10 cellular contexts compared by ENCODE assay signal in genomic region chr9:136411358-136411757, GRCh38. TPM values are rescaled to one million over a fixed set of nuclear protein-coding genes. Genes with fewer than 3 reads are reported as not detected.
A peak's percentile ranks its signal among the peaks of the same experiment; 100 is the strongest.
DNase-seq lines count a peak whose midpoint lies in the region; ATAC-seq, FAIRE-seq and TF ChIP-seq lines count a peak whose summit lies in the region.
"Had no signal": no experiment of that assay in that cellular context is flagged by ENCODE, and none has a peak within 500 bp of the region (broad histone marks: within the 10 kb centered on the region; RNA-seq: fewer than 3 reads in every experiment).

No MANE protein-coding gene starts in this region.

- H3K27me3 ChIP-seq in CD4-positive, alpha-beta T cell (ENCODE audit: control insufficient read depth, insufficient read depth, low read length): no peaks in the 10 kb centered on the region
- H3K27me3 ChIP-seq in OCI-LY3 (ENCODE audit: low read depth, low read length) (no peaks in the 10 kb centered on the region), endothelial cell of umbilical vein (ENCODE audit: control insufficient read depth in 2 of 2, insufficient read depth in 2 of 2, low read length in 2 of 2) (no peaks in the 10 kb centered on the region), osteoblast (ENCODE audit: insufficient read depth, low read length) (no peaks in the 10 kb centered on the region)

- no peaks in the 10 kb centered on the region for H3K27me3 Mint-ChIP-seq in CD4-positive, alpha-beta T cell

- TF ChIP-seq CTCF in CD4-positive, alpha-beta T cell (IDR thresholded peaks at IDR 0.05): no peak
- no peak for TF ChIP-seq CTCF in OCI-LY3 (IDR thresholded peaks at IDR 0.05; ENCODE audit: low read depth, low read length)
- TF ChIP-seq CTCF in endothelial cell of umbilical vein (IDR thresholded peaks at IDR 0.05; ENCODE audit: extremely low read depth in 1 of 2, insufficient read depth in 1 of 2, low read depth in 1 of 2, low read length in 2 of 2): no peak
- no peak for TF ChIP-seq CTCF in osteoblast (IDR thresholded peaks at IDR 0.05; ENCODE audit: extremely low read depth, low read depth, low read length)

- H3K27ac Mint-ChIP-seq in CD4-positive, alpha-beta T cell: peak overlapping the region; percentile 91

- intact Hi-C loops in CD4-positive, alpha-beta T cell (cut with DNase I, micrococcal nuclease): loop anchor here in 1 of 2 experiments (2.0 kb wide), 2 partner anchors 27 to 317 kb away; partner anchors contain the start of gene INPP5E
- intact Hi-C loops in endothelial cell of umbilical vein (cut with micrococcal nuclease): loop anchor here (2.0 kb wide), 1 partner anchor 27 kb away; the partner anchor contains the start of gene INPP5E

- H4K20me1 ChIP-seq in OCI-LY3 (ENCODE audit: insufficient read depth, low read length): peaks cover 12% of the 10 kb centered on the region
- H4K20me1 ChIP-seq in endothelial cell of umbilical vein (replicated peaks; ENCODE audit: control insufficient read depth, extremely low read depth, insufficient read depth, low read length): no peaks in the 10 kb centered on the region
- H4K20me1 ChIP-seq in osteoblast (ENCODE audit: insufficient read depth, low read length): peaks cover 40% of the 10 kb centered on the region

- H3K4me2 ChIP-seq in OCI-LY3 (ENCODE audit: low read length): peak overlapping the region; percentile 98
- H3K4me2 ChIP-seq in endothelial cell of umbilical vein (ENCODE audit: insufficient read depth, low read length): peak overlapping the region; percentile 68
- H3K4me2 ChIP-seq in osteoblast (ENCODE audit: insufficient read depth, low read length): peak overlapping the region; percentile 99

- H3K9me3 Mint-ChIP-seq in CD4-positive, alpha-beta T cell: no peaks in the 10 kb centered on the region

- CTCF ChIA-PET in CD4-positive, alpha-beta T cell (lab: Charles Lee): interaction anchor here (1.0 kb wide), 1 partner anchor 48 kb away, joined by 3 read pairs; the partner anchor contains the start of gene DNLZ
- CTCF ChIA-PET in endothelial cell of umbilical vein (lab: Charles Lee): no interaction called here

- peaks cover 39% of the 10 kb centered on the region for H3K4me1 Mint-ChIP-seq in CD4-positive, alpha-beta T cell (ENCODE audit: low read depth)

- BruUV-seq in endothelial cell of umbilical vein (replicated peaks; lab: Mats Ljungman, UMichigan): no TSS peak

- H3K4me1 ChIP-seq in OCI-LY3 (ENCODE audit: low read length): peaks cover 26% of the 10 kb centered on the region
- peaks cover 20% of the 10 kb centered on the region for H3K4me1 ChIP-seq in endothelial cell of umbilical vein (ENCODE audit: control insufficient read depth, extremely low read depth, insufficient read depth, low read length)
- H3K4me1 ChIP-seq in osteoblast (ENCODE audit: insufficient read depth, low read length): peaks cover 20% of the 10 kb centered on the region

- H3K9ac ChIP-seq in OCI-LY3 (ENCODE audit: low read length) (peak overlapping the region; percentile 86), endothelial cell of umbilical vein (replicated peaks; ENCODE audit: extremely low read depth, insufficient read depth, low read length) (peak overlapping the region; percentile 76)

- H3K27ac ChIP-seq in CD4-positive, alpha-beta T cell (ENCODE audit: low read depth, low read length): peak overlapping the region; percentile 87
- no peak overlapping the region for H3K27ac ChIP-seq in OCI-LY3 (ENCODE audit: low read length)
- peak overlapping the region; percentile 44 for H3K27ac ChIP-seq in endothelial cell of umbilical vein (ENCODE audit: insufficient read depth, low read depth, low read length)
- H3K27ac ChIP-seq in osteoblast (ENCODE audit: low read depth, low read length): peak overlapping the region; percentile 96

- no peaks in the 10 kb centered on the region for H3K9me3 ChIP-seq in CD4-positive, alpha-beta T cell (ENCODE audit: control insufficient read depth, low read length)
- H3K9me3 ChIP-seq in OCI-LY3 (ENCODE audit: insufficient read depth, low read length) (no peaks in the 10 kb centered on the region), endothelial cell of umbilical vein (replicated peaks; ENCODE audit: control insufficient read depth, insufficient read depth, low read length) (no peaks in the 10 kb centered on the region), osteoblast (ENCODE audit: low read depth, low read length) (no peaks in the 10 kb centered on the region)

- H3K36me3 ChIP-seq in OCI-LY3 (replicated peaks; ENCODE audit: low read depth, low read length): peaks cover 52% of the 10 kb centered on the region
- H3K36me3 ChIP-seq in endothelial cell of umbilical vein (ENCODE audit: control insufficient read depth in 2 of 2, extremely low read depth in 1 of 2, insufficient read depth in 2 of 2, low read length in 2 of 2): peaks cover 6 to 32% of the 10 kb centered on the region in 2 experiments
- peaks cover 53% of the 10 kb centered on the region for H3K36me3 ChIP-seq in osteoblast (ENCODE audit: insufficient read depth, low read length)

- H3K36me3 Mint-ChIP-seq in CD4-positive, alpha-beta T cell (ENCODE audit: low read depth): peaks cover 81% of the 10 kb centered on the region

- no peaks in the 10 kb centered on the region for H3K9me1 ChIP-seq in endothelial cell of umbilical vein (replicated peaks; ENCODE audit: control insufficient read depth, extremely low read depth, insufficient read depth, low read length)

- POLR2A ChIA-PET in CD4-positive, alpha-beta T cell (lab: Charles Lee): no interaction called here
- POLR2A ChIA-PET in endothelial cell of umbilical vein (lab: Charles Lee): no interaction called here

- dilution Hi-C loops in endothelial cell of umbilical vein (cut with MboI; ENCODE audit: extremely low pct_ligation_motif_present, low sequenced_read_pairs): no loop called here

- H3K4me3 ChIP-seq in OCI-LY3 (ENCODE audit: low read length) (peak overlapping the region; percentile 99), endothelial cell of umbilical vein (replicated peaks in 1 of 3; ENCODE audit: insufficient read depth in 1 of 3, low read depth in 1 of 3, low read length in 3 of 3) (peak overlapping the region; percentile 42 to 78 (median 63)), osteoblast (ENCODE audit: insufficient read depth, low read length) (peak overlapping the region; percentile 97)

- H3K4me3 Mint-ChIP-seq in CD4-positive, alpha-beta T cell: peak overlapping the region; percentile 91

- H2AFZ ChIP-seq in OCI-LY3 (ENCODE audit: low read depth, low read length) (no peak overlapping the region), endothelial cell of umbilical vein (ENCODE audit: low read depth, low read length) (no peak overlapping the region), osteoblast (ENCODE audit: low read length) (no peak overlapping the region)

- no peak for TF ChIP-seq POLR2A in endothelial cell of umbilical vein (IDR thresholded peaks at IDR 0.05; ENCODE audit: low read depth, low read length)

- peaks cover 75% of the 10 kb centered on the region for H3K79me2 ChIP-seq in OCI-LY3 (ENCODE audit: low read length)
- peaks cover 43% of the 10 kb centered on the region for H3K79me2 ChIP-seq in endothelial cell of umbilical vein (ENCODE audit: control insufficient read depth, insufficient read depth, low read length)
- peaks cover 77% of the 10 kb centered on the region for H3K79me2 ChIP-seq in osteoblast (ENCODE audit: insufficient read depth, low read length)

- no peak for ATAC-seq in CD4-positive, alpha-beta T cell (ENCODE audit: poor library complexity)
- ATAC-seq in HG03520 (IDR thresholded peaks at IDR 0.05; ENCODE audit: unreplicated experiment): no peak
- no peak for ATAC-seq in GM21717 (IDR thresholded peaks at IDR 0.05; ENCODE audit: unreplicated experiment)

- DNase-seq in CD4-positive, alpha-beta T cell: no peak
- DNase-seq in endothelial cell of umbilical vein (ENCODE audit: low read depth, low spot score) (no peak), osteoblast (ENCODE audit: insufficient read length, low spot score, missing footprints) (no peak), CD1c-positive myeloid dendritic cell (ENCODE audit: extremely low spot score) (no peak), NCI-H2081 treated with DMSO at 0.1 percent for 48 hours (lab: John Stamatoyannopoulos, UW) (no peak)
- DNase-seq: hippocampal formation, NCI-H774 had no signal

- FAIRE-seq in endothelial cell of umbilical vein (lab: Jason Lieb, UNC): no peak

RNA-seq across cellular contexts. Expression of gene PMPCA, which starts 0.9 kb away (rescaled TPM):
- total RNA-seq in CD4-positive, alpha-beta T cell: 100 to 1,000 TPM; 107 to 109 TPM
- total RNA-seq in endothelial cell of umbilical vein (75.3 and 77.2 TPM in 2 replicates), osteoblast (36.8 and 39.1 TPM in 2 replicates)
- polyA plus RNA-seq in endothelial cell of umbilical vein: 66.7 and 69.0 TPM in 2 replicates
- 50.3 and 55.1 TPM in 2 replicates for polyA plus RNA-seq in endothelial cell of umbilical vein (2011; cell fraction: cytosol; rRNA removed)
- polyA plus RNA-seq in endothelial cell of umbilical vein (2011; cell fraction: nucleus; rRNA removed): 152 and 169 TPM in 2 replicates
- 108 and 119 TPM in 2 replicates for polyA plus RNA-seq in endothelial cell of umbilical vein (2012)
- 43.2 and 43.6 TPM in 2 replicates for polyA minus RNA-seq in endothelial cell of umbilical vein
- polyA minus RNA-seq in endothelial cell of umbilical vein (2011; cell fraction: cytosol; rRNA and poly(A)+ RNA removed): 43.1 TPM
- 31.3 and 33.9 TPM in 2 replicates for polyA minus RNA-seq in endothelial cell of umbilical vein (2011; cell fraction: nucleus; rRNA and poly(A)+ RNA removed)

RNA-seq across cellular contexts. Expression of gene ENTR1, which starts 0.9 kb away (rescaled TPM):
- 10 to 100 TPM; 37.7 to 43.2 TPM for total RNA-seq in CD4-positive, alpha-beta T cell
- 47.3 and 61.6 TPM in 2 replicates for total RNA-seq in endothelial cell of umbilical vein
- polyA plus RNA-seq in endothelial cell of umbilical vein: 32.4 and 36.0 TPM in 2 replicates
- polyA plus RNA-seq in endothelial cell of umbilical vein (2011; cell fraction: cytosol; rRNA removed): 29.4 and 31.9 TPM in 2 replicates
- polyA plus RNA-seq in endothelial cell of umbilical vein (2011; cell fraction: nucleus; rRNA removed): 117 TPM in 2 replicates
- 50.2 and 50.6 TPM in 2 replicates for polyA plus RNA-seq in endothelial cell of umbilical vein (2012)
- polyA minus RNA-seq in endothelial cell of umbilical vein: 18.1 and 23.9 TPM in 2 replicates
- polyA minus RNA-seq in endothelial cell of umbilical vein (2011; cell fraction: cytosol; rRNA and poly(A)+ RNA removed): 64.9 TPM
- 26.6 and 39.5 TPM in 2 replicates for polyA minus RNA-seq in endothelial cell of umbilical vein (2011; cell fraction: nucleus; rRNA and poly(A)+ RNA removed)
- 37.4 and 40.2 TPM in 2 replicates for total RNA-seq in osteoblast

RNA-seq across cellular contexts. Expression of gene SNAPC4, which starts 11.4 kb away (rescaled TPM):
- 1 to 10 TPM; 7.7 to 8.0 TPM for total RNA-seq in CD4-positive, alpha-beta T cell
- total RNA-seq in endothelial cell of umbilical vein (14.7 and 17.5 TPM in 2 replicates), osteoblast (8.0 and 9.0 TPM in 2 replicates)
- polyA plus RNA-seq in endothelial cell of umbilical vein: 6.7 and 8.4 TPM in 2 replicates
- polyA plus RNA-seq in endothelial cell of umbilical vein (2011; cell fraction: cytosol; rRNA removed): 3.6 and 4.5 TPM in 2 replicates
- 35.6 and 37.7 TPM in 2 replicates for polyA plus RNA-seq in endothelial cell of umbilical vein (2011; cell fraction: nucleus; rRNA removed)
- polyA plus RNA-seq in endothelial cell of umbilical vein (2012): 11.7 and 14.4 TPM in 2 replicates
- polyA minus RNA-seq in endothelial cell of umbilical vein: 4.2 and 6.7 TPM in 2 replicates
- 5.0 TPM for polyA minus RNA-seq in endothelial cell of umbilical vein (2011; cell fraction: cytosol; rRNA and poly(A)+ RNA removed)
- polyA minus RNA-seq in endothelial cell of umbilical vein (2011; cell fraction: nucleus; rRNA and poly(A)+ RNA removed): 5.9 and 10.7 TPM in 2 replicates

RNA-seq across cellular contexts. Expression of gene INPP5E, which starts 28.3 kb away (rescaled TPM):
- total RNA-seq in CD4-positive, alpha-beta T cell: 10 to 100 TPM; 17.2 to 19.4 TPM
- total RNA-seq in endothelial cell of umbilical vein: 22.9 and 24.5 TPM in 2 replicates
- 15.0 and 17.1 TPM in 2 replicates for polyA plus RNA-seq in endothelial cell of umbilical vein
- polyA plus RNA-seq in endothelial cell of umbilical vein (2011; cell fraction: cytosol; rRNA removed): 10.2 and 12.4 TPM in 2 replicates
- 49.6 and 50.0 TPM in 2 replicates for polyA plus RNA-seq in endothelial cell of umbilical vein (2011; cell fraction: nucleus; rRNA removed)
- 10.9 and 15.1 TPM in 2 replicates for polyA plus RNA-seq in endothelial cell of umbilical vein (2012)
- polyA minus RNA-seq in endothelial cell of umbilical vein: 8.5 and 9.1 TPM in 2 replicates
- polyA minus RNA-seq in endothelial cell of umbilical vein (2011; cell fraction: cytosol; rRNA and poly(A)+ RNA removed): 6.8 TPM
- polyA minus RNA-seq in endothelial cell of umbilical vein (2011; cell fraction: nucleus; rRNA and poly(A)+ RNA removed): 10.5 and 15.5 TPM in 2 replicates
- 7.4 and 8.3 TPM in 2 replicates for total RNA-seq in osteoblast

RNA-seq across cellular contexts. Expression of gene CARD9, which starts 37.9 kb away (rescaled TPM):
- total RNA-seq in CD4-positive, alpha-beta T cell: under 1 TPM; 0.36 to 0.64 TPM
- total RNA-seq in endothelial cell of umbilical vein (0.16 and 0.71 TPM in 2 replicates), osteoblast (1.8 and 5.1 TPM in 2 replicates)
- 0.19 and 0.22 TPM in 2 replicates for polyA plus RNA-seq in endothelial cell of umbilical vein
- 0.13 and 0.23 TPM in 2 replicates for polyA plus RNA-seq in endothelial cell of umbilical vein (2011; cell fraction: cytosol; rRNA removed)
- 0.83 and 0.88 TPM in 2 replicates for polyA plus RNA-seq in endothelial cell of umbilical vein (2011; cell fraction: nucleus; rRNA removed)
- 0.43 and 0.74 TPM in 2 replicates for polyA plus RNA-seq in endothelial cell of umbilical vein (2012)
- polyA minus RNA-seq in endothelial cell of umbilical vein: 0.28 and 0.39 TPM in 2 replicates
- 2.0 TPM for polyA minus RNA-seq in endothelial cell of umbilical vein (2011; cell fraction: cytosol; rRNA and poly(A)+ RNA removed)
- polyA minus RNA-seq in endothelial cell of umbilical vein (2011; cell fraction: nucleus; rRNA and poly(A)+ RNA removed): 0.34 and 0.43 TPM in 2 replicates
